Comparison of ENCODE assay signal across 19 cellular contexts in the genomic region with DNA sequence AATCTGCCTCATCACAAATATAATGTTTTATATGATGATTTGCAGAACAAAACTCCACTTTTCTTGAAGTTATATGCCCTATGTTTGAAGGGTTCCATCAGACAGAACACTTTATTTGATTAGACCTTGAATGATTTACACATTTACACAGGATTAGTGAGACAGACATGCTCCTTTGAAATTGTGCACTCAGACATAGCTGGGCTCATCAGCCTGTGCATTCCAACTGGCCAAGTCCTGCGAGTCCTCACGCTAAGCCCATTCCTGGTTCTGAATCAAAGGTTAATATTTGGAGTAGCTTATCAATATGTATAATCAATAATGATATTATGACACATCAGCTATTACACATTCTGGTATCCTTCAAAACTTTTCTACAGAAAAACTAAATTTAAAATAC.
"Had no signal": no experiment of that assay in that cellular context is flagged by ENCODE, and none has a peak within 500 bp of the region (broad histone marks: within the 10 kb centered on the region; RNA-seq: fewer than 3 reads in every experiment).

No MANE protein-coding gene starts in this region.

- DNase-seq: effector memory CD4-positive, alpha-beta T cell; esophagus squamous epithelium; foreskin fibroblast; glutamatergic neuron; immature natural killer cell; left ventricle myocardium superior; mesenchymal stem cell; naive B cell; psoas muscle; stimulated activated CD4-positive, alpha-beta T cell treated with anti-CD3 and anti-CD28 coated beads, Interleukin-2, amount 100 ng/mL, for 24 hours; stimulated activated CD4-positive, alpha-beta T cell treated with anti-CD3 and anti-CD28 coated beads, Interleukin-4, amount 100 ng/mL, for 4 hours; stimulated activated naive B cell treated with anti-CD40 and anti-IgM and Interleukin-4, amounts not matched to agents 10 μg/mL and 1 μg/mL and 100 μg/mL, for 72 hours; stimulated activated naive CD8-positive, alpha-beta T cell treated with anti-CD3 and anti-CD28 coated beads, Interleukin-15, amount 100 ng/mL, for 72 hours; testis; transverse colon had no signal

- H3K4me3 ChIP-seq: esophagus squamous epithelium, gastroesophageal sphincter, lung, psoas muscle, testis, transverse colon had no signal

- ATAC-seq: gastroesophageal sphincter; left ventricle myocardium superior; psoas muscle; sciatic nerve; stimulated activated naive B cell treated with anti-CD40 and anti-IgM and Interleukin-4, amounts not matched to agents 10 μg/mL and 1 μg/mL and 100 μg/mL, for 72 hours; stimulated activated naive CD8-positive, alpha-beta T cell treated with anti-CD3 and anti-CD28 coated beads, Interleukin-15, amount 100 ng/mL, for 72 hours had no signal

- H3K27me3 Mint-ChIP-seq: naive B cell; stimulated activated naive B cell treated with anti-CD40 and anti-IgM and Interleukin-4, amounts not matched to agents 10 μg/mL and 1 μg/mL and 100 μg/mL, for 72 hours; stimulated activated naive CD8-positive, alpha-beta T cell treated with anti-CD3 and anti-CD28 coated beads, Interleukin-15, amount 100 ng/mL, for 72 hours had no signal

- H3K36me3 Mint-ChIP-seq: immature natural killer cell; naive B cell; stimulated activated naive B cell treated with anti-CD40 and anti-IgM and Interleukin-4, amounts not matched to agents 10 μg/mL and 1 μg/mL and 100 μg/mL, for 72 hours had no signal

- H3K27me3 ChIP-seq: esophagus squamous epithelium, gastroesophageal sphincter, testis, transverse colon had no signal

- H3K27ac Mint-ChIP-seq: immature natural killer cell; naive B cell; nephron; stimulated activated naive B cell treated with anti-CD40 and anti-IgM and Interleukin-4, amounts not matched to agents 10 μg/mL and 1 μg/mL and 100 μg/mL, for 72 hours; stimulated activated naive CD8-positive, alpha-beta T cell treated with anti-CD3 and anti-CD28 coated beads, Interleukin-15, amount 100 ng/mL, for 72 hours had no signal

- H3K9me3 Mint-ChIP-seq: naive B cell; nephron; stimulated activated naive B cell treated with anti-CD40 and anti-IgM and Interleukin-4, amounts not matched to agents 10 μg/mL and 1 μg/mL and 100 μg/mL, for 72 hours; stimulated activated naive CD8-positive, alpha-beta T cell treated with anti-CD3 and anti-CD28 coated beads, Interleukin-15, amount 100 ng/mL, for 72 hours had no signal

- H3K4me1 ChIP-seq: esophagus squamous epithelium, gastroesophageal sphincter, psoas muscle, testis, transverse colon had no signal

- H3K4me1 Mint-ChIP-seq: immature natural killer cell; naive B cell; nephron; stimulated activated naive B cell treated with anti-CD40 and anti-IgM and Interleukin-4, amounts not matched to agents 10 μg/mL and 1 μg/mL and 100 μg/mL, for 72 hours; stimulated activated naive CD8-positive, alpha-beta T cell treated with anti-CD3 and anti-CD28 coated beads, Interleukin-15, amount 100 ng/mL, for 72 hours had no signal

- H3K4me3 Mint-ChIP-seq: immature natural killer cell; naive B cell; nephron; stimulated activated naive B cell treated with anti-CD40 and anti-IgM and Interleukin-4, amounts not matched to agents 10 μg/mL and 1 μg/mL and 100 μg/mL, for 72 hours; stimulated activated naive CD8-positive, alpha-beta T cell treated with anti-CD3 and anti-CD28 coated beads, Interleukin-15, amount 100 ng/mL, for 72 hours had no signal

- H3K36me3 ChIP-seq: esophagus squamous epithelium, gastroesophageal sphincter, transverse colon had no signal

- H3K27ac ChIP-seq: esophagus squamous epithelium, gastroesophageal sphincter, psoas muscle, testis, transverse colon had no signal

- H3K9me3 ChIP-seq: esophagus squamous epithelium, gastroesophageal sphincter, psoas muscle, testis, transverse colon had no signal
